8 cellular contexts compared by ENCODE assay signal in the genomic region with DNA sequence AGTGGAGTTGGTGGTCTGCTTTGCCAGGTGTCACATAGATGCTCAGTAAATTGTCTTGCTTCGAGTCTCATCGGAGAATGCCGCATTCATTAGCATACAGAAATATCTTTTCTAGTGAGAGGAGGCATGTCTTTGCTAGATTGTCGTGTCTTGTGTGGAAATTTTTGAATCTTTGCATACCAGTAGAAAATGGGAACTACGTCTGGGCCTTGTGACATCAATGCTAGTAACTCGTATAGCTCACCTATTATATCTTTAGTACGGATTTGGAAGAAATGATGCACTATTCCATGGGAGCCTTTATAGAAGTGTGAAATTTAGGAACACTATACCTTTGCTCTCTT. TPM values are rescaled to one million over a fixed set of nuclear protein-coding genes. Genes with fewer than 3 reads are reported as not detected.
DNase-seq lines count a peak whose midpoint lies in the region; ATAC-seq and TF ChIP-seq lines count a peak whose summit lies in the region.

No MANE protein-coding gene starts in this region.

- 7% methylated on average over 6 of the region's 7 CpGs for WGBS in HUES64
- WGBS in transverse colon (ENCODE audit: low coverage in 1 of 2), 2 donors, result 0% methylated on average over 3 to 7 of the region's 7 CpGs

- H3K27me3 Mint-ChIP-seq in CD8-positive, alpha-beta memory T cell, result peaks cover 0 to 3% of the 10 kb centered on the region in 2 donors

- no peak for TF ChIP-seq POLR2A in transverse colon (IDR thresholded peaks at IDR 0.05)

- no peaks in the 10 kb centered on the region for H3K27me3 ChIP-seq in CD8-positive, alpha-beta memory T cell (ENCODE audit: insufficient read depth, low read length, poor library complexity, severe bottlenecking)
- no peaks in the 10 kb centered on the region for H3K27me3 ChIP-seq in HUES64 (ENCODE audit: insufficient read depth, low read length)
- no peaks in the 10 kb centered on the region for H3K27me3 ChIP-seq in left lung
- H3K27me3 ChIP-seq in transverse colon, result peaks cover 3% of the 10 kb centered on the region

- peak; percentile 3 for ATAC-seq in GM21381 (IDR thresholded peaks at IDR 0.05; ENCODE audit: unreplicated experiment)
- ATAC-seq in left lung, result peak; percentile 26

- H3K9me3 ChIP-seq in CD8-positive, alpha-beta memory T cell (ENCODE audit: low read length), result no peaks in the 10 kb centered on the region
- H3K9me3 ChIP-seq in HUES64 (ENCODE audit: insufficient read depth, low read depth, low read length) (no peaks in the 10 kb centered on the region), left lung (no peaks in the 10 kb centered on the region), transverse colon (no peaks in the 10 kb centered on the region)

- intact Hi-C loops in left lung (cut with DNase I) (no loop called here), transverse colon (cut with DNase I; ENCODE audit: low total_unique reads) (no loop called here)

- peak overlapping the region; percentile 67 for H3K4me3 ChIP-seq in CD8-positive, alpha-beta memory T cell (ENCODE audit: low read length)
- peak overlapping the region; percentile 71 for H3K4me3 ChIP-seq in HUES64 (ENCODE audit: low read length)
- H3K4me3 ChIP-seq in left lung, result peak overlapping the region; percentile 83 to 85
- peak overlapping the region; percentile 79 to 96 (median 87) for H3K4me3 ChIP-seq in transverse colon

- H3K27ac ChIP-seq in CD8-positive, alpha-beta memory T cell (ENCODE audit: low read depth, low read length), result peak overlapping the region; percentile 93
- H3K27ac ChIP-seq in HUES64 (ENCODE audit: low read depth, low read length) (no peak overlapping the region), left lung (peak overlapping the region; percentile 91 to 94), transverse colon (peak overlapping the region; percentile 89 to 95 (median 92))

- CTCF ChIA-PET in CD8-positive, alpha-beta memory T cell (lab: Charles Lee), result interaction anchor here (0.7 kb wide), 1 partner anchor 13 kb away, joined by 3 read pairs; no protein-coding TSS in a partner anchor

- H3K4me1 Mint-ChIP-seq in CD8-positive, alpha-beta memory T cell, result peaks cover 42 to 48% (median 43%) of the 10 kb centered on the region in 3 donors

- H3K36me3 ChIP-seq in CD8-positive, alpha-beta memory T cell (ENCODE audit: insufficient read depth, low read length), result peaks cover 13% of the 10 kb centered on the region
- H3K36me3 ChIP-seq in HUES64 (ENCODE audit: insufficient read depth, low read length) (peaks cover 37% of the 10 kb centered on the region), left lung (peaks cover 0 to 35% of the 10 kb centered on the region in 2 donors), transverse colon (peaks cover 0 to 26% (median 13%) of the 10 kb centered on the region in 4 donors)

- in situ Hi-C loops in transverse colon (cut with MboI; ENCODE audit: low pct_ligation_motif_present in 1 of 4, low pct_unique_long_range_greater_than_20kb in 1 of 4, low sequenced_read_pairs in 3 of 4), result no loop called here

- no peak for TF ChIP-seq EP300 in transverse colon (IDR thresholded peaks at IDR 0.05; ENCODE audit: low read depth)

- peak overlapping the region; percentile 88 to 96 (median 91) for H3K4me3 Mint-ChIP-seq in CD8-positive, alpha-beta memory T cell

- DNase-seq in CD8-positive, alpha-beta memory T cell, result no peak
- DNase-seq in amniotic epithelial cell (ENCODE audit: low read depth), result peak; percentile 7
- DNase-seq in left lung, result no peak
- DNase-seq in transverse colon, result no peak
- DNase-seq in kidney glomerular epithelial cell (lab: John Stamatoyannopoulos, UW), result no peak
- no peak for DNase-seq in NCI-H1436 (lab: John Stamatoyannopoulos, UW)

- peak overlapping the region; percentile 92 for H3K9ac ChIP-seq in HUES64 (ENCODE audit: low read depth, low read length)

- TF ChIP-seq CTCF in left lung (IDR thresholded peaks at IDR 0.05) (no peak), transverse colon (IDR thresholded peaks at IDR 0.05) (no peak)

- POLR2A ChIA-PET in CD8-positive, alpha-beta memory T cell (lab: Charles Lee), result no interaction called here

- peaks cover 0 to 44% (median 9%) of the 10 kb centered on the region in 3 donors for H3K36me3 Mint-ChIP-seq in CD8-positive, alpha-beta memory T cell

- no peaks in the 10 kb centered on the region for H3K9me3 Mint-ChIP-seq in CD8-positive, alpha-beta memory T cell

- peak overlapping the region; percentile 85 to 98 (median 94) for H3K27ac Mint-ChIP-seq in CD8-positive, alpha-beta memory T cell

- peaks cover 27% of the 10 kb centered on the region for H3K4me1 ChIP-seq in CD8-positive, alpha-beta memory T cell (ENCODE audit: insufficient read depth, low read length)
- H3K4me1 ChIP-seq in HUES64 (ENCODE audit: insufficient read depth, low read length), result peaks cover 16% of the 10 kb centered on the region
- H3K4me1 ChIP-seq in left lung, result peaks cover 12 to 31% of the 10 kb centered on the region in 2 donors
- H3K4me1 ChIP-seq in transverse colon, result peaks cover 7 to 28% (median 12%) of the 10 kb centered on the region in 4 donors

RNA-seq across cellular contexts. Expression of a gene that starts 0.8 kb away (rescaled TPM):
- total RNA-seq in CD8-positive, alpha-beta memory T cell, result 10 to 100 TPM; 67.7 to 67.9 TPM
- polyA plus RNA-seq in CD8-positive, alpha-beta memory T cell, result 54.3 TPM
- 8.2 TPM for polyA plus RNA-seq in HUES64 (2013, experiment 1 of 2)
- 8.2 TPM for polyA plus RNA-seq in HUES64 (2013, experiment 2 of 2)
- total RNA-seq in left lung, result 10 to 100 TPM; 53.1 to 56.6 TPM
- total RNA-seq in transverse colon, result 10 to 100 TPM; 26.5 to 57.1 (median 43.3) TPM
